Comparison of ENCODE assay signal across 27 cellular contexts in genomic region chr14:79656086-79656485, GRCh38.
DNase-seq lines count a peak whose midpoint lies in the region; ATAC-seq and TF ChIP-seq lines count a peak whose summit lies in the region.
"Had no signal": no experiment of that assay in that cellular context is flagged by ENCODE, and none has a peak within 500 bp of the region (broad histone marks: within the 10 kb centered on the region; RNA-seq: fewer than 3 reads in every experiment).

No MANE protein-coding gene starts in this region.

- H3K27ac Mint-ChIP-seq in activated CD4-positive, alpha-beta T cell treated with anti-CD3 and anti-CD28 coated beads, Interleukin-2, amount 10 ng/mL, durations not matched to agents 7 days and 5 days = no peak overlapping the region
- H3K27ac Mint-ChIP-seq: CD4-positive, CD25-positive, alpha-beta regulatory T cell; HFFc6; T-cell; T-helper 2 cell treated with Interferon-gamma antibody and Interleukin-4, amounts not matched to agents 5 μg/mL and 100 μg/mL, for 36 hours had no signal

- no peak overlapping the region for H3K4me3 Mint-ChIP-seq in activated CD4-positive, alpha-beta T cell treated with anti-CD3 and anti-CD28 coated beads, Interleukin-2, amount 10 ng/mL, durations not matched to agents 7 days and 5 days
- H3K4me3 Mint-ChIP-seq: CD4-positive, CD25-positive, alpha-beta regulatory T cell; HFFc6; T-cell; T-helper 2 cell treated with Interferon-gamma antibody and Interleukin-4, amounts not matched to agents 5 μg/mL and 100 μg/mL, for 36 hours had no signal

- no peaks in the 10 kb centered on the region for H3K9me2 ChIP-seq in PC-9 (ENCODE audit: insufficient read depth)

- H3K4me3 ChIP-seq in PC-9 = no peak overlapping the region
- H3K4me3 ChIP-seq: A549, SJCRH30 had no signal

- DNase-seq in DMS79 treated with DMSO at 0.1 percent for 48 hours (lab: John Stamatoyannopoulos, UW) (peak; percentile 95), NCI-H2171 (lab: John Stamatoyannopoulos, UW) (peak; percentile 32), NCI-H82 (lab: John Stamatoyannopoulos, UW) (peak; percentile 82), iPS-NIHi7 (ENCODE audit: extremely low spot score) (peak; percentile 4), Right ventricle myocardium inferior (ENCODE audit: missing footprints) (no peak), mesenteric fat pad (ENCODE audit: low spot score) (no peak), PC-9 (no peak)
- no peak for DNase-seq in activated CD4-positive, alpha-beta T cell treated with anti-CD3 and anti-CD28 coated beads, Interleukin-2, amount 10 ng/mL, durations not matched to agents 7 days and 5 days
- DNase-seq: BE2C; CD4-positive, CD25-positive, alpha-beta regulatory T cell; COR-L47; GDM1; H7; HFFc6; KBM-7; NCI-H1092; NCI-H1436; NCI-H2029 treated with DMSO at 0.1 percent for 48 hours; NCI-H2227 treated with DMSO at 0.1 percent for 48 hours; NCI-H526 treated with DMSO at 0.1 percent for 48 hours; NK-92 treated with Interleukin-12 subunit alpha and Interleukin-12 subunit beta, amount 100 ng/mL, for 24 hours; SJCRH30; T-cell had no signal

- H3K4me2 ChIP-seq in PC-9 = no peak overlapping the region
- H3K4me2 ChIP-seq: A549 had no signal

- no peaks in the 10 kb centered on the region for H3K79me2 ChIP-seq in PC-9 (ENCODE audit: low read depth)

- no peaks in the 10 kb centered on the region for H4K20me1 ChIP-seq in PC-9 (ENCODE audit: insufficient read depth)

- H2AFZ ChIP-seq in PC-9 = no peak overlapping the region

- H3K4me1 Mint-ChIP-seq in activated CD4-positive, alpha-beta T cell treated with anti-CD3 and anti-CD28 coated beads, Interleukin-2, amount 10 ng/mL, durations not matched to agents 7 days and 5 days = no peaks in the 10 kb centered on the region
- H3K4me1 Mint-ChIP-seq: CD4-positive, CD25-positive, alpha-beta regulatory T cell; T-cell had no signal

- H3K9me3 ChIP-seq in PC-9 (ENCODE audit: insufficient read depth, low read depth) = no peaks in the 10 kb centered on the region
- H3K9me3 ChIP-seq: A549, BE2C, SJCRH30 had no signal

- TF ChIP-seq CTCF in PC-9 (conservative IDR thresholded peaks at IDR 0.05) = no peak

- no peaks in the 10 kb centered on the region for H3K36me3 ChIP-seq in PC-9 (ENCODE audit: low read depth)
- H3K36me3 ChIP-seq: BE2C, SJCRH30 had no signal

- intact Hi-C loops in Right ventricle myocardium inferior (cut with DNase I) (no loop called here), PC-9 (cut with micrococcal nuclease; ENCODE audit: unreplicated experiment) (no loop called here)

- no peaks in the 10 kb centered on the region for H3K27me3 Mint-ChIP-seq in activated CD4-positive, alpha-beta T cell treated with anti-CD3 and anti-CD28 coated beads, Interleukin-2, amount 10 ng/mL, durations not matched to agents 7 days and 5 days
- H3K27me3 Mint-ChIP-seq: CD4-positive, CD25-positive, alpha-beta regulatory T cell; T-cell had no signal

- peaks cover 8% of the 10 kb centered on the region for H3K9me3 Mint-ChIP-seq in activated CD4-positive, alpha-beta T cell treated with anti-CD3 and anti-CD28 coated beads, Interleukin-2, amount 10 ng/mL, durations not matched to agents 7 days and 5 days

- CTCF ChIA-PET in activated CD4-positive, alpha-beta T cell treated with anti-CD3 and anti-CD28 coated beads, Interleukin-2, amount 10 ng/mL, durations not matched to agents 7 days and 5 days (lab: Charles Lee) = no interaction called here
- CTCF ChIA-PET in PC-9 (lab: Charles Lee) = no interaction called here

- no peak for ATAC-seq in Right ventricle myocardium inferior
- ATAC-seq: A549, Panc1, T-cell had no signal

- no peaks in the 10 kb centered on the region for H3K36me3 Mint-ChIP-seq in activated CD4-positive, alpha-beta T cell treated with anti-CD3 and anti-CD28 coated beads, Interleukin-2, amount 10 ng/mL, durations not matched to agents 7 days and 5 days (ENCODE audit: low read depth)
- H3K36me3 Mint-ChIP-seq: CD4-positive, CD25-positive, alpha-beta regulatory T cell; T-cell had no signal

- no peak overlapping the region for H3K27ac ChIP-seq in PC-9
- H3K27ac ChIP-seq: A549, HL-60, SJCRH30 had no signal

- no peaks in the 10 kb centered on the region for H3F3A ChIP-seq in PC-9 (ENCODE audit: insufficient read depth, low read depth)

- no peaks in the 10 kb centered on the region for H3K4me1 ChIP-seq in PC-9 (replicated peaks; ENCODE audit: insufficient read depth)
- H3K4me1 ChIP-seq: A549, BE2C, SJCRH30 had no signal

- no TSS peak for BruUV-seq in PC-9 (replicated peaks; lab: Mats Ljungman, UMichigan)

- 0 out of 2 replicates have a peak, but pooled peaks cover 2% of the 10 kb centered on the region for H3K27me3 ChIP-seq in PC-9 (ENCODE audit: insufficient read depth, low read depth)
- H3K27me3 ChIP-seq: BE2C, SJCRH30 had no signal

- POLR2A ChIA-PET in activated CD4-positive, alpha-beta T cell treated with anti-CD3 and anti-CD28 coated beads, Interleukin-2, amount 10 ng/mL, durations not matched to agents 7 days and 5 days (lab: Charles Lee) = no interaction called here
- POLR2A ChIA-PET in PC-9 (lab: Charles Lee; ENCODE audit: unreplicated experiment) = no interaction called here

Comparison
In these comparisons a context has a peak if more than half of its experiments do, and no peak if none do; other contexts are left out.
1. DNase-seq: peak in DMS79 treated with DMSO at 0.1 percent for 48 hours (single experiment), NCI-H2171 (single experiment), NCI-H82 (single experiment) and iPS-NIHi7 (single experiment); none in Right ventricle myocardium inferior (single experiment), activated CD4-positive, alpha-beta T cell treated with anti-CD3 and anti-CD28 coated beads, Interleukin-2, amount 10 ng/mL, durations not matched to agents 7 days and 5 days (single experiment), mesenteric fat pad (single experiment) and PC-9 (0 of 2).